Comparison of ENCODE assay signal across 1 cellular context in the genomic region with DNA sequence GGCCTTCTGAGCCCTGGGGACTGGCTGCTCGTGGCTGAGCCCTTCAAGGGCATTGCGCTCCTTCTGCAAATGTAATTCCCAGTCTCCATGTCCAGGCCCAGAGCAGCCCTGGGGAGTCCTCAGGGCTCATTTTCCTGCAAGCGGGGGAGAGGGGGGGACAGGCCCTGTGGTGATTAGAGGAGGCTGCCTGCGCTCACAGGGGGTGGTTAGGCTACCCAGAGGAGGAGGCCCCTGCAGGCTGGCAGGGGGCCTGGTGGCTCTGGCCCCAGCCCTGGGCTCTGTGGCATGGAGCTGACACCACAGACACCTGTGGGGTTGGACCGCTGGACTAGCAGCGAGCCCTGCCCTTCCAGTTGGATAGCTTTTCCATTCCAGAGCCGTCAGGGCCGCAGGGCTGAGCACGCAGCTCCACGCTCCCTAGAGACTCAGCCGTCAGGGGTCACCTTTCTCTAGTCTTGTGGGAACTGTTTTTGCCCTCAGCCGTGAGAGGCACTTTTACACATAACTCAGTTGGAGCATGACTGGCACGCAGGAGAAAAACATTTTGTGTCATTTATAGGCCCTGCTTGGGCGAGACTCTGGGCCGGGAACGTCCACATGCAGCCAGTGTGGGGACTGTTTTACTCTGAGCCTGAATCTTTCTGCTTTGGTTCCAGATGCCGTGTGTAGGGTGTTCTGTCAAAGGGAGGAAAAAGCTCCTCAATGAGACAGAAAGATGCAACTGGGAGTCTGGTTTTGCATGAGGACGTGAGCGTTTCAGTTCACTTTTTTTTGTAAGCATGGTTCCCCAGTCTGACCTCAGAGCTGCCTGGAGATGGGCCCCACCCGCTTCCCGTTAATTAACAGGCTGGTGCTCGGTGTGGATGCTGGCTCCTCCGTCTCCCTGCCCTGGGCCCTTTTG.
TF ChIP-seq lines count a peak whose summit lies in the region.

No MANE protein-coding gene starts in this region.

TF ChIP-seq in SK-N-SH treated with all-trans-retinoic acid at 6 μM for 48 hours, 23 proteins besides CTCF, POLR2A, EP300 and RAD21 (continued from another document):
- TF ChIP-seq, protein P1, sequence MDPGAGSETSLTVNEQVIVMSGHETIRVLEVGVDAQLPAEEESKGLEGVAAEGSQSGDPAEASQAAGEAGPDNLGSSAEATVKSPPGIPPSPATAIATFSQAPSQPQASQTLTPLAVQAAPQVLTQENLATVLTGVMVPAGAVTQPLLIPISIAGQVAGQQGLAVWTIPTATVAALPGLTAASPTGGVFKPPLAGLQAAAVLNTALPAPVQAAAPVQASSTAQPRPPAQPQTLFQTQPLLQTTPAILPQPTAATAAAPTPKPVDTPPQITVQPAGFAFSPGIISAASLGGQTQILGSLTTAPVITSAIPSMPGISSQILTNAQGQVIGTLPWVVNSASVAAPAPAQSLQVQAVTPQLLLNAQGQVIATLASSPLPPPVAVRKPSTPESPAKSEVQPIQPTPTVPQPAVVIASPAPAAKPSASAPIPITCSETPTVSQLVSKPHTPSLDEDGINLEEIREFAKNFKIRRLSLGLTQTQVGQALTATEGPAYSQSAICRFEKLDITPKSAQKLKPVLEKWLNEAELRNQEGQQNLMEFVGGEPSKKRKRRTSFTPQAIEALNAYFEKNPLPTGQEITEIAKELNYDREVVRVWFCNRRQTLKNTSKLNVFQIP (CRISPR knock-in tag; IDR thresholded peaks at IDR 0.05; ENCODE audit: borderline replicate concordance, low read depth), result no peak
- TF ChIP-seq RARB (CRISPR knock-in tag; IDR thresholded peaks at IDR 0.05), result no peak
